In the genomic region with DNA sequence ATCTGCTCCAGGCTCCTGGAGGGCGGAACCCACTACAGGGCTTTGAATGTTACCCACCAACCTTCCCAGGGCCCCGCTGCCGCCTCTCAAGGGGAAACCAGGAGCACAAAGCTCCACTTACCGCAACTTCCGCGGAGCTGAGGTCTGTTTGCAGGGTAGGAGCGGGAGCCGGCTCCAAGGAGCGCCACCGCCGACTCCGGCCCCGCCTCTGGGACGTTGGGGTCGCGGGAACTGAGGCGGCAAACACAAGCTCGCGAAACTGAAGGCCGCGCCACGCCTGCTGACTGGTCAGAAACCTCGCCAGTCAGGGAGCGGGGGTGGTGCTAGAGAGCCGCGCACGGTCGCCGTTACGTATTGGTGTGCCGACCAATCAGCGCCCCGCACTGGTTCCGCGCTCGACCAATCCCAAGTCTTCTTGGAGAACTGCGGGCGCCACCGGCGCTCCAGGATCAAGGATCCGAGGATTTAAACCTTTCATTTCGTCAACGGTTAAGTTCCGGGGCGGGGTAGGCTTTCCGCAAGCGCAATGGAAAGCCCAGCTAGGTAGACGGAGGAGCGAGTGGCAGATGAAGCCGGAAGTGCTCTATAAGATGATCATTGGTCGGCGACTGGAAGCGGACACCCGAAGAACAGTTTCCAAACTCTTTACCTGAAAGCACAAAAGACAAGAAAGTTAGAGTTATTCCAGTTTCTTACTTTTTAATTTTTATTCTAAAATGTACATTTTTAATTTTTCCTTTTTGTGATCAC, we compare ENCODE assay signal across 8 cellular contexts. TPM values are rescaled to one million over a fixed set of nuclear protein-coding genes. Genes with fewer than 3 reads are reported as not detected.
DNase-seq lines count a peak whose midpoint lies in the region; ATAC-seq and TF ChIP-seq lines count a peak whose summit lies in the region.

TSS of gene STIL (minus strand) at position 233 of the 750 bp plus-strand sequence. CDS start 3,828 bp downstream, outside the sequence.

- POLR2A ChIA-PET in activated B cell treated with CpG ODN at 0.5 μM for 24 hours (lab: Charles Lee), result interaction anchor here (0.6 to 2.0 kb wide), 7 partner anchors 8 to 1900 kb away, joined by 3 to 35 read pairs (median 4); partner anchors contain the start of genes CMPK1 and FOXD2

- peaks cover 0 to 11% (median 0%) of the 10 kb centered on the region in 6 donors for H3K36me3 ChIP-seq in spleen

- CTCF ChIA-PET in activated B cell treated with CpG ODN at 0.5 μM for 24 hours (lab: Charles Lee), result interaction anchor here (1.0 to 1.4 kb wide), 3 partner anchors 9 to 124 kb away, joined by 3 to 5 read pairs (median 3); partner anchors contain the start of genes CMPK1 and FOXD2

- H3K4me3 Mint-ChIP-seq in activated B cell treated with CpG ODN at 0.5 μM for 24 hours, result peak within 1 kb of the TSS; percentile 94
- peak within 1 kb of the TSS; percentile 88 for H3K4me3 Mint-ChIP-seq in central memory CD8-positive, alpha-beta T cell

- H3K9me3 ChIP-seq in spleen, result no peaks in the 10 kb centered on the region

- peak; percentile 75 for TF ChIP-seq POLR2A in GM18951 (IDR thresholded peaks at IDR 0.05; ENCODE audit: extremely low read depth, insufficient read depth, insufficient read length)
- peak in 1 of 3 donors; percentile 68 for TF ChIP-seq POLR2A in spleen (IDR thresholded peaks at IDR 0.05)

- no peaks in the 10 kb centered on the region for H3K9me3 Mint-ChIP-seq in activated B cell treated with CpG ODN at 0.5 μM for 24 hours
- H3K9me3 Mint-ChIP-seq in central memory CD8-positive, alpha-beta T cell, result no peaks in the 10 kb centered on the region

- TF ChIP-seq CTCF in activated B cell treated with CpG ODN at 0.5 μM for 24 hours (IDR thresholded peaks at IDR 0.05), result no peak
- peak in 7 of 11 experiments; percentile 10 to 54 (median 26) for TF ChIP-seq CTCF in spleen (IDR thresholded peaks at IDR 0.05 in 8 of 11, conservative IDR thresholded peaks at IDR 0.05 in 3 of 11)

- peak within 1 kb of the TSS; percentile 95 for H3K27ac Mint-ChIP-seq in activated B cell treated with CpG ODN at 0.5 μM for 24 hours
- H3K27ac Mint-ChIP-seq in central memory CD8-positive, alpha-beta T cell (ENCODE audit: low read depth), result peak within 1 kb of the TSS; percentile 97

- H3K27me3 Mint-ChIP-seq in activated B cell treated with CpG ODN at 0.5 μM for 24 hours, result no peaks in the 10 kb centered on the region
- no peaks in the 10 kb centered on the region for H3K27me3 Mint-ChIP-seq in central memory CD8-positive, alpha-beta T cell

- no peaks in the 10 kb centered on the region for H3K27me3 ChIP-seq in spleen (replicated peaks in 1 of 7)

- DNase-seq in AG08395 (ENCODE audit: low spot score) (peak; percentile 99), NCI-H345 (lab: John Stamatoyannopoulos, UW) (peak; percentile 99), activated B cell treated with CpG ODN at 0.5 μM for 24 hours (peak; percentile 89), inferior parietal cortex (ENCODE audit: extremely low spot score) (peak; percentile 99), spleen (peak; percentile 98)
- peak; percentile 90 to 93 for DNase-seq in central memory CD8-positive, alpha-beta T cell (ENCODE audit: low spot score in 2 of 2)

- in situ Hi-C loops in GM18951 (cut with MboI; ENCODE audit: low sequenced_read_pairs, unreplicated experiment), result no loop called here

- WGBS in spleen, 5 donors, result 0 to 1% (median 1%) methylated on average over 25 to 54 of the region's 54 CpGs

- H3K27ac ChIP-seq in spleen, result peak within 1 kb of the TSS; percentile 74 to 91 (median 86)

- intact Hi-C loops in activated B cell treated with CpG ODN at 0.5 μM for 24 hours (cut with micrococcal nuclease), result loop anchor here (1.0 kb wide), 3 partner anchors 20 to 123 kb away; no protein-coding TSS in a partner anchor
- intact Hi-C loops in spleen (cut with DNase I; ENCODE audit: low total_unique reads), result no loop called here

- peak within 1 kb of the TSS; percentile 49 to 90 (median 70) for H3K4me3 ChIP-seq in spleen

- peaks cover 4 to 24% (median 11%) of the 10 kb centered on the region in 6 donors for H3K4me1 ChIP-seq in spleen

- H3K36me3 Mint-ChIP-seq in activated B cell treated with CpG ODN at 0.5 μM for 24 hours (ENCODE audit: low read depth), result peaks cover 4% of the 10 kb centered on the region
- H3K36me3 Mint-ChIP-seq in central memory CD8-positive, alpha-beta T cell (ENCODE audit: insufficient read depth), result peaks cover 10% of the 10 kb centered on the region

- ATAC-seq in HG03196 (IDR thresholded peaks at IDR 0.05; ENCODE audit: unreplicated experiment) (peak; percentile 96), activated B cell treated with CpG ODN at 0.5 μM for 24 hours (ENCODE audit: low read depth) (peak; percentile 98)
- ATAC-seq in central memory CD8-positive, alpha-beta T cell (replicated peaks; ENCODE audit: extremely low read depth, poor library complexity, severe bottlenecking), result peak; percentile 97

- H3K4me1 Mint-ChIP-seq in activated B cell treated with CpG ODN at 0.5 μM for 24 hours, result peaks cover 12% of the 10 kb centered on the region
- peaks cover 13% of the 10 kb centered on the region for H3K4me1 Mint-ChIP-seq in central memory CD8-positive, alpha-beta T cell

RNA-seq across cellular contexts. Expression of gene STIL, which starts in this region (rescaled TPM):
- total RNA-seq in activated B cell treated with CpG ODN at 0.5 μM for 24 hours (2.6 and 4.2 TPM in 2 replicates), spleen (1 to 10 TPM; 2.0 to 8.1 (median 3.9) TPM)
- polyA plus RNA-seq in spleen, result 1 to 10 TPM in 2 of 3 donors, under 1 TPM in 1; 0.54 to 1.2 (median 1.1) TPM

Comparison
In these comparisons a context has a peak if more than half of its experiments do, and no peak if none do; other contexts are left out.
1. Peak in every context shown above with its lines: DNase-seq, ATAC-seq, H3K4me3 ChIP-seq and H3K27ac ChIP-seq.